In genomic region chr6:32226434-32226833, GRCh38 we compare ENCODE assay signal across 2 cellular contexts.
TF ChIP-seq lines count a peak whose summit lies in the region.

No MANE protein-coding gene starts in this region.

TF ChIP-seq in GM12891, 5 proteins besides CTCF, POLR2A, EP300 and RAD21:
- TF ChIP-seq SPI1 (IDR thresholded peaks at IDR 0.05; ENCODE audit: low read depth, low read length), result peak; percentile 76
- TF ChIP-seq POU2F2 (IDR thresholded peaks at IDR 0.05; ENCODE audit: low read depth, low read length), result 0 out of 2 replicates have a peak, but pooled peaks have one; percentile 33
- no peak for TF ChIP-seq POLR2AphosphoS5 (IDR thresholded peaks at IDR 0.05; ENCODE audit: low read depth, low read length)
- TF ChIP-seq TAF1 (IDR thresholded peaks at IDR 0.05; ENCODE audit: low read depth, low read length), result no peak

TF ChIP-seq in GM12878, 131 proteins besides CTCF, POLR2A, EP300 and RAD21:
- TF ChIP-seq IKZF1 (conservative IDR thresholded peaks at IDR 0.05) (no peak), SMARCA5 (IDR thresholded peaks at IDR 0.05) (0 out of 2 replicates have a peak, but pooled peaks have one; percentile 25), NKRF (conservative IDR thresholded peaks at IDR 0.05) (no peak), HCFC1 (IDR thresholded peaks at IDR 0.05; ENCODE audit: low read length) (no peak), SPI1 (IDR thresholded peaks at IDR 0.05; ENCODE audit: borderline replicate concordance, insufficient read depth, low read depth, low read length) (peak; percentile 43), ZSCAN29 (IDR thresholded peaks at IDR 0.05) (no peak), NRF1 (conservative IDR thresholded peaks at IDR 0.05; ENCODE audit: low read depth, low read length) (no peak), SIN3A (IDR thresholded peaks at IDR 0.05; ENCODE audit: low read depth, low read length) (no peak), IKZF2 (IDR thresholded peaks at IDR 0.05) (0 out of 4 replicates have a peak, but pooled peaks of 1 of the 2 experiments have one; percentile 9), ZNF384 (IDR thresholded peaks at IDR 0.05; ENCODE audit: borderline replicate concordance, low read depth, low read length) (no peak), ZNF217 (IDR thresholded peaks at IDR 0.05) (0 out of 2 replicates have a peak, but pooled peaks have one; percentile 38), SUPT20H (IDR thresholded peaks at IDR 0.05; ENCODE audit: borderline replicate concordance, control insufficient read depth, low read depth, low read length) (no peak), SUZ12 (IDR thresholded peaks at IDR 0.05; ENCODE audit: unreplicated experiment) (no peak), MXI1 (IDR thresholded peaks at IDR 0.05; ENCODE audit: low read depth, low read length) (no peak), RAD51 (IDR thresholded peaks at IDR 0.05) (no peak), MYB (IDR thresholded peaks at IDR 0.05; ENCODE audit: borderline replicate concordance, low read depth, low read length) (no peak), BCLAF1 (IDR thresholded peaks at IDR 0.05) (no peak), SMAD1 (IDR thresholded peaks at IDR 0.05; ENCODE audit: low read depth, partially characterized antibody) (no peak), NFXL1 (IDR thresholded peaks at IDR 0.05; ENCODE audit: borderline replicate concordance) (no peak), GATAD2B (conservative IDR thresholded peaks at IDR 0.05; ENCODE audit: low read depth) (no peak), POU2F2 (IDR thresholded peaks at IDR 0.05; ENCODE audit: borderline replicate concordance, low read depth, low read length) (peak; percentile 42; the same call in 1 of the 3 replicates), SREBF1 (IDR thresholded peaks at IDR 0.05; ENCODE audit: low read length) (no peak)
- TF ChIP-seq, protein P1, sequence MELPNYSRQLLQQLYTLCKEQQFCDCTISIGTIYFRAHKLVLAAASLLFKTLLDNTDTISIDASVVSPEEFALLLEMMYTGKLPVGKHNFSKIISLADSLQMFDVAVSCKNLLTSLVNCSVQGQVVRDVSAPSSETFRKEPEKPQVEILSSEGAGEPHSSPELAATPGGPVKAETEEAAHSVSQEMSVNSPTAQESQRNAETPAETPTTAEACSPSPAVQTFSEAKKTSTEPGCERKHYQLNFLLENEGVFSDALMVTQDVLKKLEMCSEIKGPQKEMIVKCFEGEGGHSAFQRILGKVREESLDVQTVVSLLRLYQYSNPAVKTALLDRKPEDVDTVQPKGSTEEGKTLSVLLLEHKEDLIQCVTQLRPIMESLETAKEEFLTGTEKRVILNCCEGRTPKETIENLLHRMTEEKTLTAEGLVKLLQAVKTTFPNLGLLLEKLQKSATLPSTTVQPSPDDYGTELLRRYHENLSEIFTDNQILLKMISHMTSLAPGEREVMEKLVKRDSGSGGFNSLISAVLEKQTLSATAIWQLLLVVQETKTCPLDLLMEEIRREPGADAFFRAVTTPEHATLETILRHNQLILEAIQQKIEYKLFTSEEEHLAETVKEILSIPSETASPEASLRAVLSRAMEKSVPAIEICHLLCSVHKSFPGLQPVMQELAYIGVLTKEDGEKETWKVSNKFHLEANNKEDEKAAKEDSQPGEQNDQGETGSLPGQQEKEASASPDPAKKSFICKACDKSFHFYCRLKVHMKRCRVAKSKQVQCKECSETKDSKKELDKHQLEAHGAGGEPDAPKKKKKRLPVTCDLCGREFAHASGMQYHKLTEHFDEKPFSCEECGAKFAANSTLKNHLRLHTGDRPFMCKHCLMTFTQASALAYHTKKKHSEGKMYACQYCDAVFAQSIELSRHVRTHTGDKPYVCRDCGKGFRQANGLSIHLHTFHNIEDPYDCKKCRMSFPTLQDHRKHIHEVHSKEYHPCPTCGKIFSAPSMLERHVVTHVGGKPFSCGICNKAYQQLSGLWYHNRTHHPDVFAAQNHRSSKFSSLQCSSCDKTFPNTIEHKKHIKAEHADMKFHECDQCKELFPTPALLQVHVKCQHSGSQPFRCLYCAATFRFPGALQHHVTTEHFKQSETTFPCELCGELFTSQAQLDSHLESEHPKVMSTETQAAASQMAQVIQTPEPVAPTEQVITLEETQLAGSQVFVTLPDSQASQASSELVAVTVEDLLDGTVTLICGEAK (IDR thresholded peaks at IDR 0.05; ENCODE audit: borderline replicate concordance), result no peak
- TF ChIP-seq, protein P2, sequence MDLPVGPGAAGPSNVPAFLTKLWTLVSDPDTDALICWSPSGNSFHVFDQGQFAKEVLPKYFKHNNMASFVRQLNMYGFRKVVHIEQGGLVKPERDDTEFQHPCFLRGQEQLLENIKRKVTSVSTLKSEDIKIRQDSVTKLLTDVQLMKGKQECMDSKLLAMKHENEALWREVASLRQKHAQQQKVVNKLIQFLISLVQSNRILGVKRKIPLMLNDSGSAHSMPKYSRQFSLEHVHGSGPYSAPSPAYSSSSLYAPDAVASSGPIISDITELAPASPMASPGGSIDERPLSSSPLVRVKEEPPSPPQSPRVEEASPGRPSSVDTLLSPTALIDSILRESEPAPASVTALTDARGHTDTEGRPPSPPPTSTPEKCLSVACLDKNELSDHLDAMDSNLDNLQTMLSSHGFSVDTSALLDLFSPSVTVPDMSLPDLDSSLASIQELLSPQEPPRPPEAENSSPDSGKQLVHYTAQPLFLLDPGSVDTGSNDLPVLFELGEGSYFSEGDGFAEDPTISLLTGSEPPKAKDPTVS (IDR thresholded peaks at IDR 0.05; ENCODE audit: low read depth, low read length), result no peak
